7 cellular contexts compared by ENCODE assay signal in the genomic region with DNA sequence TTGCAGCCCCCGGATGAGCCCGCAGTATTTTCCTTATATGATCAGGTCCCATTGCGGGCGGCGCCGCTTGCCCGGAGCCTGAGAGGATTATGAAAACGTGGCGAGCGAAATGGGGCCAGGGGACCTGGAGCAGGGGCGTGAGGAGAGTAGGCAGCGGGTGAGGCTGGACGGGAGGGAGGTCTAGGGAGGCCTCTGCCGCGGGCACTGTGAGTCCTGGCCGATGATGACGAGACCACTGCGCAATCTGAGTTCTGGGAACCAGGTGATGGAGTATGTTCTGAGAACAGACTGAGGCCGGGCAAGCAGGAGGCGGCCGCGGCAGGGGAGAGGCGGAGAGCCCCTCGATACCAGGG. TPM values are rescaled to one million over a fixed set of nuclear protein-coding genes. Genes with fewer than 3 reads are reported as not detected.
A peak's percentile ranks its signal among the peaks of the same experiment; 100 is the strongest.
DNase-seq lines count a peak whose midpoint lies in the region; TF ChIP-seq lines count a peak whose summit lies in the region.

No MANE protein-coding gene starts in this region.

- H3K4me3 ChIP-seq in GM12865 (ENCODE audit: low read depth, low read length) (peak overlapping the region; percentile 98), HFF-Myc (replicated peaks; ENCODE audit: low read depth, low read length) (peak overlapping the region; percentile 66), epithelial cell of esophagus (ENCODE audit: low read length) (peak overlapping the region; percentile 87), muscle layer of duodenum (ENCODE audit: low read depth in 1 of 2, low read length in 2 of 2) (peak overlapping the region; percentile 87 to 88), stomach smooth muscle (ENCODE audit: low read length in 2 of 2) (peak overlapping the region; percentile 93 to 94)

- peak overlapping the region; percentile 98 for H3K27ac ChIP-seq in muscle layer of duodenum (ENCODE audit: low read length)
- peak overlapping the region; percentile 97 for H3K27ac ChIP-seq in stomach smooth muscle (ENCODE audit: low read length)

- peaks cover 17% of the 10 kb centered on the region for H3K36me3 Mint-ChIP-seq in activated CD4-positive, alpha-beta memory T cell treated with anti-CD3 and anti-CD28 coated beads for 36 hours

- H3K4me1 ChIP-seq in muscle layer of duodenum (ENCODE audit: control insufficient read depth in 1 of 2, insufficient read depth in 2 of 2, low read length in 2 of 2) (peaks cover 8 to 16% of the 10 kb centered on the region in 2 donors), stomach smooth muscle (ENCODE audit: control insufficient read depth, insufficient read depth, low read length) (peaks cover 8% of the 10 kb centered on the region)

- DNase-seq in GM12865 (ENCODE audit: low read depth) (no peak), HFF-Myc (ENCODE audit: extremely low read depth, low read depth) (no peak), NCI-H1105 (lab: John Stamatoyannopoulos, UW) (peak; percentile 51), epithelial cell of esophagus (ENCODE audit: low read depth) (peak; percentile 77)
- peak; percentile 80 for DNase-seq in activated CD4-positive, alpha-beta memory T cell treated with anti-CD3 and anti-CD28 coated beads for 36 hours

- POLR2A ChIA-PET in activated CD4-positive, alpha-beta memory T cell treated with anti-CD3 and anti-CD28 coated beads for 36 hours (lab: Charles Lee), result interaction anchor here (1.4 kb wide), 1 partner anchor 327 kb away, joined by 4 read pairs; a partner anchor contains a TSS

- peaks cover 49% of the 10 kb centered on the region for H3K4me1 Mint-ChIP-seq in activated CD4-positive, alpha-beta memory T cell treated with anti-CD3 and anti-CD28 coated beads for 36 hours (ENCODE audit: low read depth)

- CTCF ChIA-PET in activated CD4-positive, alpha-beta memory T cell treated with anti-CD3 and anti-CD28 coated beads for 36 hours (lab: Charles Lee), result interaction anchor here (1.0 kb wide), 1 partner anchor 46 kb away, joined by 3 read pairs; no protein-coding TSS in a partner anchor

- no peaks in the 10 kb centered on the region for H3K27me3 ChIP-seq in muscle layer of duodenum (ENCODE audit: low read depth, low read length)
- no peaks in the 10 kb centered on the region for H3K27me3 ChIP-seq in stomach smooth muscle (ENCODE audit: control insufficient read depth in 1 of 2, insufficient read depth in 2 of 2, low read length in 2 of 2)

- peak overlapping the region; percentile 89 to 95 for H3K9ac ChIP-seq in stomach smooth muscle (ENCODE audit: low read length in 2 of 2)

- H3K27me3 Mint-ChIP-seq in activated CD4-positive, alpha-beta memory T cell treated with anti-CD3 and anti-CD28 coated beads for 36 hours, result no peaks in the 10 kb centered on the region

- H3K4me3 Mint-ChIP-seq in activated CD4-positive, alpha-beta memory T cell treated with anti-CD3 and anti-CD28 coated beads for 36 hours, result peak overlapping the region; percentile 91

- peaks cover 13% of the 10 kb centered on the region for H3K9me3 Mint-ChIP-seq in activated CD4-positive, alpha-beta memory T cell treated with anti-CD3 and anti-CD28 coated beads for 36 hours

- H3K27ac Mint-ChIP-seq in activated CD4-positive, alpha-beta memory T cell treated with anti-CD3 and anti-CD28 coated beads for 36 hours, result peak overlapping the region; percentile 95

- TF ChIP-seq CTCF in GM12865 (IDR thresholded peaks at IDR 0.05; ENCODE audit: insufficient read depth, low read depth, low read length, missing control alignments), result no peak
- TF ChIP-seq CTCF in HFF-Myc (IDR thresholded peaks at IDR 0.05; ENCODE audit: low read depth, low read length, missing control alignments), result no peak
- no peak for TF ChIP-seq CTCF in epithelial cell of esophagus (IDR thresholded peaks at IDR 0.05; ENCODE audit: insufficient read depth, low read depth, low read length, missing control alignments)

- H3K36me3 ChIP-seq in muscle layer of duodenum (ENCODE audit: control insufficient read depth in 1 of 2, insufficient read depth in 2 of 2, low read length in 2 of 2), result peaks cover 0 to 10% of the 10 kb centered on the region in 2 donors
- H3K36me3 ChIP-seq in stomach smooth muscle (ENCODE audit: control insufficient read depth in 2 of 2, insufficient read depth in 2 of 2, low read length in 2 of 2), result peaks cover 0 to 6% of the 10 kb centered on the region in 2 donors

- no peaks in the 10 kb centered on the region for H3K9me3 ChIP-seq in muscle layer of duodenum (ENCODE audit: control insufficient read depth in 1 of 2, low read length in 2 of 2)
- H3K9me3 ChIP-seq in stomach smooth muscle (ENCODE audit: control insufficient read depth in 2 of 2, low read length in 2 of 2), result no peaks in the 10 kb centered on the region

- intact Hi-C loops in activated CD4-positive, alpha-beta memory T cell treated with anti-CD3 and anti-CD28 coated beads for 36 hours (cut with micrococcal nuclease), result loop anchor here (5.0 to 10.0 kb wide), 3 partner anchors 473 to 869 kb away; a partner anchor contains a TSS

RNA-seq across cellular contexts. Expression of a gene that starts 0.8 kb away (rescaled TPM):
- 10 to 100 TPM; 77.9 to 78.4 TPM for total RNA-seq in activated CD4-positive, alpha-beta memory T cell treated with anti-CD3 and anti-CD28 coated beads for 36 hours

Comparison
In these comparisons a context has a peak if more than half of its experiments do, and no peak if none do; other contexts are left out.
1. DNase-seq: peak in NCI-H1105 (single experiment), activated CD4-positive, alpha-beta memory T cell treated with anti-CD3 and anti-CD28 coated beads for 36 hours (single experiment) and epithelial cell of esophagus (single experiment); none in GM12865 (single experiment) and HFF-Myc (single experiment).
2. Peak in every context shown above with its lines, with median percentiles within 50 percentile points of each other: H3K4me3 ChIP-seq.